In genomic region chr9:70761139-70761538, GRCh38 we compare ENCODE assay signal across 1 cellular context.
TF ChIP-seq lines count a peak whose summit lies in the region.

No MANE protein-coding gene starts in this region.

TF ChIP-seq in HEK293, 187 proteins besides CTCF, POLR2A, EP300 and RAD21 (continued from another document):
- TF ChIP-seq, protein P1, sequence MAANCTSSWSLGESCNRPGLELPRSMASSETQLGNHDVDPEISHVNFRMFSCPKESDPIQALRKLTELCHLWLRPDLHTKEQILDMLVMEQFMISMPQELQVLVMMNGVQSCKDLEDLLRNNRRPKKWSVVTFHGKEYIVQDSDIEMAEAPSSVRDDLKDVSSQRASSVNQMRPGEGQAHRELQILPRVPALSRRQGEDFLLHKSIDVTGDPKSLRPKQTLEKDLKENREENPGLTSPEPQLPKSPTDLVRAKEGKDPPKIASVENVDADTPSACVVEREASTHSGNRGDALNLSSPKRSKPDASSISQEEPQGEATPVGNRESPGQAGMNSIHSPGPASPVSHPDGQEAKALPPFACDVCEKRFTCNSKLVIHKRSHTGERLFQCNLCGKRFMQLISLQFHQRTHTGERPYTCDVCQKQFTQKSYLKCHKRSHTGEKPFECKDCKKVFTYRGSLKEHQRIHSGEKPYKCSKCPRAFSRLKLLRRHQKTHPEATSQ (tag by site-specific recombination; IDR thresholded peaks at IDR 0.05) = no peak
- TF ChIP-seq ZNF223 (tag by site-specific recombination; IDR thresholded peaks at IDR 0.05) = no peak
- TF ChIP-seq, protein P2, sequence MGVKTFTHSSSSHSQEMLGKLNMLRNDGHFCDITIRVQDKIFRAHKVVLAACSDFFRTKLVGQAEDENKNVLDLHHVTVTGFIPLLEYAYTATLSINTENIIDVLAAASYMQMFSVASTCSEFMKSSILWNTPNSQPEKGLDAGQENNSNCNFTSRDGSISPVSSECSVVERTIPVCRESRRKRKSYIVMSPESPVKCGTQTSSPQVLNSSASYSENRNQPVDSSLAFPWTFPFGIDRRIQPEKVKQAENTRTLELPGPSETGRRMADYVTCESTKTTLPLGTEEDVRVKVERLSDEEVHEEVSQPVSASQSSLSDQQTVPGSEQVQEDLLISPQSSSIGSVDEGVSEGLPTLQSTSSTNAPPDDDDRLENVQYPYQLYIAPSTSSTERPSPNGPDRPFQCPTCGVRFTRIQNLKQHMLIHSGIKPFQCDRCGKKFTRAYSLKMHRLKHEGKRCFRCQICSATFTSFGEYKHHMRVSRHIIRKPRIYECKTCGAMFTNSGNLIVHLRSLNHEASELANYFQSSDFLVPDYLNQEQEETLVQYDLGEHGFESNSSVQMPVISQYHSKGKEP (tag by site-specific recombination; IDR thresholded peaks at IDR 0.05) = no peak
- TF ChIP-seq IKZF3 (tag by site-specific recombination; IDR thresholded peaks at IDR 0.05) = no peak
- TF ChIP-seq ZNF16 (tag by site-specific recombination; IDR thresholded peaks at IDR 0.05; ENCODE audit: low read depth) = no peak
- TF ChIP-seq, protein P3, sequence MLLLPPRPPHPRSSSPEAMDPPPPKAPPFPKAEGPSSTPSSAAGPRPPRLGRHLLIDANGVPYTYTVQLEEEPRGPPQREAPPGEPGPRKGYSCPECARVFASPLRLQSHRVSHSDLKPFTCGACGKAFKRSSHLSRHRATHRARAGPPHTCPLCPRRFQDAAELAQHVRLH (tag by site-specific recombination; IDR thresholded peaks at IDR 0.05) = no peak
- no peak for TF ChIP-seq ZNF768 (tag by site-specific recombination; IDR thresholded peaks at IDR 0.05)
- TF ChIP-seq GLI4 (tag by site-specific recombination; IDR thresholded peaks at IDR 0.05) = no peak
- no peak for TF ChIP-seq ZNF658 (tag by site-specific recombination; IDR thresholded peaks at IDR 0.05)
- 0 out of 2 replicates have a peak, but pooled peaks have one; percentile 22 for TF ChIP-seq GLIS1 (tag by site-specific recombination; IDR thresholded peaks at IDR 0.05)
- no peak for TF ChIP-seq ZXDB (tag by site-specific recombination; IDR thresholded peaks at IDR 0.05)
- TF ChIP-seq ZNF391 (tag by site-specific recombination; IDR thresholded peaks at IDR 0.05; ENCODE audit: borderline replicate concordance, low read depth) = no peak
- peak; percentile 73 for TF ChIP-seq PRDM10 (tag by site-specific recombination; IDR thresholded peaks at IDR 0.05)
- TF ChIP-seq REST (tag by site-specific recombination; IDR thresholded peaks at IDR 0.05) = no peak
- TF ChIP-seq, protein P4, sequence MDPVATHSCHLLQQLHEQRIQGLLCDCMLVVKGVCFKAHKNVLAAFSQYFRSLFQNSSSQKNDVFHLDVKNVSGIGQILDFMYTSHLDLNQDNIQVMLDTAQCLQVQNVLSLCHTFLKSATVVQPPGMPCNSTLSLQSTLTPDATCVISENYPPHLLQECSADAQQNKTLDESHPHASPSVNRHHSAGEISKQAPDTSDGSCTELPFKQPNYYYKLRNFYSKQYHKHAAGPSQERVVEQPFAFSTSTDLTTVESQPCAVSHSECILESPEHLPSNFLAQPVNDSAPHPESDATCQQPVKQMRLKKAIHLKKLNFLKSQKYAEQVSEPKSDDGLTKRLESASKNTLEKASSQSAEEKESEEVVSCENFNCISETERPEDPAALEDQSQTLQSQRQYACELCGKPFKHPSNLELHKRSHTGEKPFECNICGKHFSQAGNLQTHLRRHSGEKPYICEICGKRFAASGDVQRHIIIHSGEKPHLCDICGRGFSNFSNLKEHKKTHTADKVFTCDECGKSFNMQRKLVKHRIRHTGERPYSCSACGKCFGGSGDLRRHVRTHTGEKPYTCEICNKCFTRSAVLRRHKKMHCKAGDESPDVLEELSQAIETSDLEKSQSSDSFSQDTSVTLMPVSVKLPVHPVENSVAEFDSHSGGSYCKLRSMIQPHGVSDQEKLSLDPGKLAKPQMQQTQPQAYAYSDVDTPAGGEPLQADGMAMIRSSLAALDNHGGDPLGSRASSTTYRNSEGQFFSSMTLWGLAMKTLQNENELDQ (tag by site-specific recombination; IDR thresholded peaks at IDR 0.05; ENCODE audit: low read depth) = no peak
- no peak for TF ChIP-seq SCRT2 (tag by site-specific recombination; IDR thresholded peaks at IDR 0.05)
- TF ChIP-seq ZNF211 (tag by site-specific recombination; IDR thresholded peaks at IDR 0.05; ENCODE audit: low read depth) = no peak
- TF ChIP-seq, protein P5, sequence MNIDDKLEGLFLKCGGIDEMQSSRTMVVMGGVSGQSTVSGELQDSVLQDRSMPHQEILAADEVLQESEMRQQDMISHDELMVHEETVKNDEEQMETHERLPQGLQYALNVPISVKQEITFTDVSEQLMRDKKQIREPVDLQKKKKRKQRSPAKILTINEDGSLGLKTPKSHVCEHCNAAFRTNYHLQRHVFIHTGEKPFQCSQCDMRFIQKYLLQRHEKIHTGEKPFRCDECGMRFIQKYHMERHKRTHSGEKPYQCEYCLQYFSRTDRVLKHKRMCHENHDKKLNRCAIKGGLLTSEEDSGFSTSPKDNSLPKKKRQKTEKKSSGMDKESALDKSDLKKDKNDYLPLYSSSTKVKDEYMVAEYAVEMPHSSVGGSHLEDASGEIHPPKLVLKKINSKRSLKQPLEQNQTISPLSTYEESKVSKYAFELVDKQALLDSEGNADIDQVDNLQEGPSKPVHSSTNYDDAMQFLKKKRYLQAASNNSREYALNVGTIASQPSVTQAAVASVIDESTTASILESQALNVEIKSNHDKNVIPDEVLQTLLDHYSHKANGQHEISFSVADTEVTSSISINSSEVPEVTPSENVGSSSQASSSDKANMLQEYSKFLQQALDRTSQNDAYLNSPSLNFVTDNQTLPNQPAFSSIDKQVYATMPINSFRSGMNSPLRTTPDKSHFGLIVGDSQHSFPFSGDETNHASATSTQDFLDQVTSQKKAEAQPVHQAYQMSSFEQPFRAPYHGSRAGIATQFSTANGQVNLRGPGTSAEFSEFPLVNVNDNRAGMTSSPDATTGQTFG (tag by site-specific recombination; IDR thresholded peaks at IDR 0.05; ENCODE audit: borderline replicate concordance) = no peak
- TF ChIP-seq ZNF660 (tag by site-specific recombination; IDR thresholded peaks at IDR 0.05) = 0 out of 2 replicates have a peak, but pooled peaks have one; percentile 60
- TF ChIP-seq ZNF169 (tag by site-specific recombination; IDR thresholded peaks at IDR 0.05) = no peak
- TF ChIP-seq GFI1B (tag by site-specific recombination; IDR thresholded peaks at IDR 0.05) = no peak
- no peak for TF ChIP-seq KLF8 (tag by site-specific recombination; IDR thresholded peaks at IDR 0.05)
- TF ChIP-seq ZBTB17 (tag by site-specific recombination; IDR thresholded peaks at IDR 0.05) = peak; percentile 22; the same call in 1 of the 2 replicates
- no peak for TF ChIP-seq ZNF350 (tag by site-specific recombination; IDR thresholded peaks at IDR 0.05)
- TF ChIP-seq ZNF837 (tag by site-specific recombination; IDR thresholded peaks at IDR 0.05) = no peak
- TF ChIP-seq ZNF23 (tag by site-specific recombination; IDR thresholded peaks at IDR 0.05; ENCODE audit: borderline replicate concordance) = no peak
- 0 out of 2 replicates have a peak, but pooled peaks have one; percentile 39 for TF ChIP-seq ZNF24 (tag by site-specific recombination; IDR thresholded peaks at IDR 0.05)
- no peak for TF ChIP-seq ZNF654 (tag by site-specific recombination; IDR thresholded peaks at IDR 0.05; ENCODE audit: low read depth)
- TF ChIP-seq ZNF645 (tag by site-specific recombination; IDR thresholded peaks at IDR 0.05) = no peak
- no peak for TF ChIP-seq ZFP69B (tag by site-specific recombination; IDR thresholded peaks at IDR 0.05)
- TF ChIP-seq ZNF747 (tag by site-specific recombination; IDR thresholded peaks at IDR 0.05) = no peak
- no peak for TF ChIP-seq ZNF544 (tag by site-specific recombination; IDR thresholded peaks at IDR 0.05)
- no peak for TF ChIP-seq ZNF202 (tag by site-specific recombination; IDR thresholded peaks at IDR 0.05; ENCODE audit: borderline replicate concordance)
- TF ChIP-seq SCRT1 (tag by site-specific recombination; IDR thresholded peaks at IDR 0.05; ENCODE audit: borderline replicate concordance) = no peak
- TF ChIP-seq YY1 (tag by site-specific recombination; IDR thresholded peaks at IDR 0.05) = no peak
- no peak for TF ChIP-seq ZNF121 (tag by site-specific recombination; IDR thresholded peaks at IDR 0.05)
- TF ChIP-seq ZNF664 (tag by site-specific recombination; IDR thresholded peaks at IDR 0.05) = no peak
- TF ChIP-seq TSHZ1 (tag by site-specific recombination; IDR thresholded peaks at IDR 0.05; ENCODE audit: borderline replicate concordance) = no peak
- no peak for TF ChIP-seq KLF16 (tag by site-specific recombination; IDR thresholded peaks at IDR 0.05)
- no peak for TF ChIP-seq ZNF473 (tag by site-specific recombination; IDR thresholded peaks at IDR 0.05)
- peak; percentile 59 for TF ChIP-seq ZNF629 (tag by site-specific recombination; IDR thresholded peaks at IDR 0.05)
TF ChIP-seq in HEK293: peak in this region for 14.
